Comparison of ENCODE assay signal across 1 cellular context in the genomic region with DNA sequence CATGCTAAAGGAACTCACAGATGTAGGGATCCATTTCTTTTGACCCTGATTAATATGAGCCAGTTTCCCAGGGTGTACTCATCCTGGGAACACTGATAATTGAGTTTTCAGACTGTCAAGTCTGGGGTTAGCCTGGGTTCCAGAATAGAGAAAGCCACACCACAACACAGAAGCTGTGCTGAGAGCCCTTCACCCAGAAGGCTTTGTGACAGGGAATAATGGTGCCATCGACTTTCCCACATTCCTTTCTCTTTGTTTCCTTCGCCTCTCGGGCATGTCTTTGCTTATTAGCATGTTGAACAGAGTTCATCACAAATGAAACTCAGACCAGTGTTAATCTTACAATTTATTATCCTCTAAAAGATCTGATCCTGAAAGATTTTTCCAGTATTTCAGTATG.
TF ChIP-seq lines count a peak whose summit lies in the region.

No MANE protein-coding gene starts in this region.

TF ChIP-seq in endothelial cell of umbilical vein, 7 proteins besides CTCF, POLR2A, EP300 and RAD21 (continued from another document):
- no peak for TF ChIP-seq GATA2 (IDR thresholded peaks at IDR 0.05; ENCODE audit: insufficient read depth, insufficient read length, low read depth, low read length)
TF ChIP-seq in endothelial cell of umbilical vein: peak in this region for 0.
